9 cellular contexts compared by ENCODE assay signal in genomic region chr5:5702934-5703333, GRCh38.
"Had no signal": no experiment of that assay in that cellular context is flagged by ENCODE, and none has a peak within 500 bp of the region (broad histone marks: within the 10 kb centered on the region; RNA-seq: fewer than 3 reads in every experiment).

No MANE protein-coding gene starts in this region.

- H3K4me3 ChIP-seq: GM23248 had no signal

- H3K4me2 ChIP-seq: KMS-11 had no signal

- H3K4me3 Mint-ChIP-seq: H9 had no signal

- H2AFZ ChIP-seq: GM23248 had no signal

- FAIRE-seq: H54, HTR-8/SVneo had no signal

- H3K27ac ChIP-seq: GM23248, KMS-11 had no signal

- H3K9ac ChIP-seq: GM23248, KMS-11 had no signal

- DNase-seq: GM23248, GOT3, H9, HCEC 1CT, IMR-90, KBM-7 had no signal

- H3K27ac Mint-ChIP-seq: H9 had no signal
